In genomic region chr2:15645720-15646385, GRCh38 we compare ENCODE assay signal across 22 cellular contexts.
"Had no signal": no experiment of that assay in that cellular context is flagged by ENCODE, and none has a peak within 500 bp of the region (broad histone marks: within the 10 kb centered on the region; RNA-seq: fewer than 3 reads in every experiment).

No MANE protein-coding gene starts in this region.

- H3K4me1 ChIP-seq: psoas muscle, upper lobe of left lung had no signal

- DNase-seq: activated CD4-positive, alpha-beta memory T cell treated with anti-CD3 and anti-CD28 coated beads for 36 hours; activated CD4-positive, alpha-beta T cell treated with anti-CD3 and anti-CD28 coated beads for 36 hours; activated naive CD8-positive, alpha-beta T cell treated with anti-CD3 and anti-CD28 coated beads for 36 hours; activated T-cell treated with anti-CD3 and anti-CD28 coated beads for 4 hours; amniotic stem cell; effector memory CD8-positive, alpha-beta T cell; foreskin keratinocyte; glutamatergic neuron; hippocampal formation; left colon; ovary; psoas muscle; right lobe of liver; small intestine; stimulated activated CD4-positive, alpha-beta T cell treated with anti-CD3 and anti-CD28 coated beads, Interleukin-15, amount 100 ng/mL, for 24 hours; stimulated activated CD4-positive, alpha-beta T cell treated with anti-CD3 and anti-CD28 coated beads, Interleukin-2, amount 100 ng/mL, for 48 hours; stimulated activated naive CD8-positive, alpha-beta T cell treated with anti-CD3 and anti-CD28 coated beads, Interleukin-15, amount 100 ng/mL, for 72 hours; T-cell; upper lobe of left lung had no signal

- H3K36me3 ChIP-seq: ovary, right lobe of liver had no signal

- H3K9me3 ChIP-seq: ovary, psoas muscle, right lobe of liver, upper lobe of left lung had no signal

- H3K4me3 ChIP-seq: lung, ovary, psoas muscle, right lobe of liver, upper lobe of left lung had no signal

- ATAC-seq: activated CD4-positive, alpha-beta T cell treated with anti-CD3 and anti-CD28 coated beads for 36 hours; effector memory CD8-positive, alpha-beta T cell; foreskin keratinocyte; left colon; psoas muscle; right lobe of liver; T-cell; WTC11 had no signal

- H3K27me3 ChIP-seq: ovary, right lobe of liver, upper lobe of left lung had no signal

- H3K27ac ChIP-seq: epithelial cell of prostate, foreskin keratinocyte, ovary, psoas muscle, right lobe of liver, upper lobe of left lung had no signal
